36 cellular contexts compared by ENCODE assay signal in genomic region chr2:114821055-114821454, GRCh38.
"Had no signal": no experiment of that assay in that cellular context is flagged by ENCODE, and none has a peak within 500 bp of the region (broad histone marks: within the 10 kb centered on the region; RNA-seq: fewer than 3 reads in every experiment).

No MANE protein-coding gene starts in this region.

- H3K4me3 Mint-ChIP-seq: activated CD4-positive, alpha-beta memory T cell treated with anti-CD3 and anti-CD28 coated beads for 36 hours; activated CD4-positive, alpha-beta T cell treated with anti-CD3 and anti-CD28 coated beads for 36 hours; activated CD4-positive, alpha-beta T cell treated with anti-CD3 and anti-CD28 coated beads, Interleukin-2, amount 10 ng/mL, durations not matched to agents 24 days and 14 days; activated CD8-positive, alpha-beta memory T cell treated with anti-CD3 and anti-CD28 coated beads, Interleukin-2, amount 10 ng/mL, durations not matched to agents 7 days and 5 days; activated CD8-positive, alpha-beta T cell treated with anti-CD3 and anti-CD28 coated beads, Interleukin-2, amount 10 ng/mL, durations not matched to agents 7 days and 5 days; activated naive CD4-positive, alpha-beta T cell treated with anti-CD3 and anti-CD28 coated beads for 36 hours; activated naive CD4-positive, alpha-beta T cell treated with anti-CD3 and anti-CD28 coated beads, Interleukin-2, amount 50 U/mL, for 24 hours; activated naive CD8-positive, alpha-beta T cell treated with anti-CD3 and anti-CD28 coated beads for 36 hours; activated naive CD8-positive, alpha-beta T cell treated with anti-CD3 and anti-CD28 coated beads, Interleukin-2, amount 50 U/mL, for 24 hours; activated T-helper 1 cell treated with anti-CD3 and anti-CD28 coated beads, Interleukin-12 subunit alpha, Interleukin-12 subunit beta, Interleukin-2, Interleukin-4 antibody, amounts not matched to agents 30 ng/mL and 10 ng/mL and 1 ng/mL, durations not matched to agents 14 hours and 24 hours and 36 hours; brain; T-helper 17 cell; T-helper 2 cell treated with Interferon-gamma antibody and Interleukin-4, amounts not matched to agents 5 μg/mL and 100 μg/mL, for 36 hours had no signal

- H3K9me3 Mint-ChIP-seq: activated naive CD4-positive, alpha-beta T cell treated with anti-CD3 and anti-CD28 coated beads for 36 hours; activated naive CD4-positive, alpha-beta T cell treated with anti-CD3 and anti-CD28 coated beads, Interleukin-2, amount 50 U/mL, for 24 hours; activated naive CD8-positive, alpha-beta T cell treated with anti-CD3 and anti-CD28 coated beads for 36 hours; activated naive CD8-positive, alpha-beta T cell treated with anti-CD3 and anti-CD28 coated beads, Interleukin-2, amount 50 U/mL, for 24 hours; brain had no signal

- H3K36me3 Mint-ChIP-seq: activated CD4-positive, alpha-beta memory T cell treated with anti-CD3 and anti-CD28 coated beads for 36 hours; activated CD8-positive, alpha-beta memory T cell treated with anti-CD3 and anti-CD28 coated beads, Interleukin-2, amount 10 ng/mL, durations not matched to agents 7 days and 5 days; activated naive CD4-positive, alpha-beta T cell treated with anti-CD3 and anti-CD28 coated beads, Interleukin-2, amount 50 U/mL, for 24 hours; activated naive CD8-positive, alpha-beta T cell treated with anti-CD3 and anti-CD28 coated beads for 36 hours; brain had no signal

- DNase-seq: activated CD4-positive, alpha-beta memory T cell treated with anti-CD3 and anti-CD28 coated beads for 36 hours; activated CD4-positive, alpha-beta T cell treated with anti-CD3 and anti-CD28 coated beads for 36 hours; activated CD4-positive, alpha-beta T cell treated with anti-CD3 and anti-CD28 coated beads, Interleukin-2, amount 10 ng/mL, durations not matched to agents 24 days and 14 days; activated CD4-positive, CD25-positive, alpha-beta regulatory T cell; activated CD4-positive, CD25-positive, alpha-beta regulatory T cell treated with anti-CD3 and anti-CD28 coated beads, Interleukin-2, amount 50 U/mL, for 72 hours; activated CD8-positive, alpha-beta memory T cell treated with anti-CD3 and anti-CD28 coated beads, Interleukin-2, amount 10 ng/mL, durations not matched to agents 7 days and 5 days; activated CD8-positive, alpha-beta memory T cell treated with anti-CD3 and anti-CD28 coated beads, Interleukin-2, amount 50 U/mL, for 4 hours; activated CD8-positive, alpha-beta T cell treated with anti-CD3 and anti-CD28 coated beads, Interleukin-2, amount 10 ng/mL, durations not matched to agents 7 days and 5 days; activated effector memory CD4-positive, alpha-beta T cell treated with anti-CD3 and anti-CD28 coated beads, Interleukin-2, amount 50 U/mL, for 16 hours; activated naive CD4-positive, alpha-beta T cell treated with anti-CD3 and anti-CD28 coated beads for 36 hours; activated naive CD8-positive, alpha-beta T cell treated with anti-CD3 and anti-CD28 coated beads for 36 hours; activated naive CD8-positive, alpha-beta T cell treated with anti-CD3 and anti-CD28 coated beads, Interleukin-2, amount 50 U/mL, for 24 hours; activated T-cell treated with anti-CD3 and anti-CD28 coated beads, Interleukin-2, amount 50 U/mL, for 1 hour; activated T-cell treated with anti-CD3 and anti-CD28 coated beads, Interleukin-2, amount 50 U/mL, for 48 hours; adrenal gland; central memory CD4-positive, alpha-beta T cell; cerebellar nuclear complex; colonic mucosa; effector CD8-positive, alpha-beta T cell; gastrocnemius medialis; glutamatergic neuron; heart left ventricle; T-helper 1 cell; T-helper 17 cell; T1000; WERI-Rb-1 had no signal

- H3K27ac ChIP-seq: adrenal gland, ascending aorta, breast epithelium, cardiac muscle cell, colonic mucosa, esophagus muscularis mucosa, foreskin keratinocyte, gastrocnemius medialis, heart left ventricle, WERI-Rb-1 had no signal

- H3K9me3 ChIP-seq: adrenal gland, ascending aorta, breast epithelium, colonic mucosa, esophagus muscularis mucosa, gastrocnemius medialis, heart left ventricle had no signal

- H3K27me3 ChIP-seq: adrenal gland, ascending aorta, breast epithelium, cardiac muscle cell, colonic mucosa, foreskin keratinocyte, gastrocnemius medialis, heart left ventricle had no signal

- ATAC-seq: activated CD4-positive, alpha-beta T cell treated with anti-CD3 and anti-CD28 coated beads for 36 hours; activated CD8-positive, alpha-beta memory T cell treated with anti-CD3 and anti-CD28 coated beads, Interleukin-2, amount 10 ng/mL, durations not matched to agents 7 days and 5 days; activated CD8-positive, alpha-beta T cell treated with anti-CD3 and anti-CD28 coated beads, Interleukin-2, amount 10 ng/mL, durations not matched to agents 7 days and 5 days; activated naive CD8-positive, alpha-beta T cell treated with anti-CD3 and anti-CD28 coated beads, Interleukin-2, amount 50 U/mL, for 24 hours; foreskin keratinocyte; gastrocnemius medialis; heart left ventricle; T-helper 17 cell had no signal

- H3K36me3 ChIP-seq: adrenal gland, ascending aorta, breast epithelium, cardiac muscle cell, colonic mucosa, esophagus muscularis mucosa, gastrocnemius medialis, heart left ventricle, WERI-Rb-1 had no signal

- H3K27me3 Mint-ChIP-seq: activated CD4-positive, alpha-beta memory T cell treated with anti-CD3 and anti-CD28 coated beads for 36 hours; activated CD4-positive, alpha-beta T cell treated with anti-CD3 and anti-CD28 coated beads for 36 hours; activated CD4-positive, alpha-beta T cell treated with anti-CD3 and anti-CD28 coated beads, Interleukin-2, amount 10 ng/mL, durations not matched to agents 24 days and 14 days; activated CD8-positive, alpha-beta memory T cell treated with anti-CD3 and anti-CD28 coated beads, Interleukin-2, amount 10 ng/mL, durations not matched to agents 7 days and 5 days; activated naive CD4-positive, alpha-beta T cell treated with anti-CD3 and anti-CD28 coated beads, Interleukin-2, amount 50 U/mL, for 24 hours; activated naive CD8-positive, alpha-beta T cell treated with anti-CD3 and anti-CD28 coated beads for 36 hours; activated naive CD8-positive, alpha-beta T cell treated with anti-CD3 and anti-CD28 coated beads, Interleukin-2, amount 50 U/mL, for 24 hours; T-helper 17 cell had no signal

- H3K4me1 Mint-ChIP-seq: activated CD4-positive, alpha-beta T cell treated with anti-CD3 and anti-CD28 coated beads for 36 hours; activated CD4-positive, alpha-beta T cell treated with anti-CD3 and anti-CD28 coated beads, Interleukin-2, amount 10 ng/mL, durations not matched to agents 24 days and 14 days; activated CD8-positive, alpha-beta memory T cell treated with anti-CD3 and anti-CD28 coated beads, Interleukin-2, amount 10 ng/mL, durations not matched to agents 7 days and 5 days; activated naive CD4-positive, alpha-beta T cell treated with anti-CD3 and anti-CD28 coated beads, Interleukin-2, amount 50 U/mL, for 24 hours; activated naive CD8-positive, alpha-beta T cell treated with anti-CD3 and anti-CD28 coated beads for 36 hours; activated naive CD8-positive, alpha-beta T cell treated with anti-CD3 and anti-CD28 coated beads, Interleukin-2, amount 50 U/mL, for 24 hours; T-helper 17 cell had no signal

- H3K4me1 ChIP-seq: adrenal gland, ascending aorta, breast epithelium, colonic mucosa, esophagus muscularis mucosa, foreskin keratinocyte, gastrocnemius medialis, heart left ventricle had no signal

- H3K4me3 ChIP-seq: adrenal gland, ascending aorta, breast epithelium, cardiac muscle cell, colonic mucosa, esophagus muscularis mucosa, gastrocnemius medialis, heart left ventricle had no signal

- H3K27ac Mint-ChIP-seq: activated CD4-positive, alpha-beta memory T cell treated with anti-CD3 and anti-CD28 coated beads for 36 hours; activated CD4-positive, alpha-beta T cell treated with anti-CD3 and anti-CD28 coated beads for 36 hours; activated CD4-positive, alpha-beta T cell treated with anti-CD3 and anti-CD28 coated beads, Interleukin-2, amount 10 ng/mL, durations not matched to agents 24 days and 14 days; activated CD8-positive, alpha-beta memory T cell treated with anti-CD3 and anti-CD28 coated beads, Interleukin-2, amount 10 ng/mL, durations not matched to agents 7 days and 5 days; activated CD8-positive, alpha-beta T cell treated with anti-CD3 and anti-CD28 coated beads, Interleukin-2, amount 10 ng/mL, durations not matched to agents 7 days and 5 days; activated naive CD4-positive, alpha-beta T cell treated with anti-CD3 and anti-CD28 coated beads for 36 hours; activated naive CD4-positive, alpha-beta T cell treated with anti-CD3 and anti-CD28 coated beads, Interleukin-2, amount 50 U/mL, for 24 hours; activated naive CD8-positive, alpha-beta T cell treated with anti-CD3 and anti-CD28 coated beads for 36 hours; activated naive CD8-positive, alpha-beta T cell treated with anti-CD3 and anti-CD28 coated beads, Interleukin-2, amount 50 U/mL, for 24 hours; activated T-helper 1 cell treated with anti-CD3 and anti-CD28 coated beads, Interleukin-12 subunit alpha, Interleukin-12 subunit beta, Interleukin-2, Interleukin-4 antibody, amounts not matched to agents 30 ng/mL and 10 ng/mL and 1 ng/mL, durations not matched to agents 14 hours and 24 hours and 36 hours; activated T-helper 2 cell treated with anti-CD3 and anti-CD28 coated beads, Interferon-gamma antibody, Interleukin-2, Interleukin-4, amounts not matched to agents 10 μg/mL and 5 μg/mL and 100 μg/mL, durations not matched to agents 14 hours and 24 hours and 36 hours; brain; T-helper 17 cell; T-helper 2 cell treated with Interferon-gamma antibody and Interleukin-4, amounts not matched to agents 5 μg/mL and 100 μg/mL, for 36 hours had no signal
